ENCODE assay signal across 3 cellular contexts in the genomic region with DNA sequence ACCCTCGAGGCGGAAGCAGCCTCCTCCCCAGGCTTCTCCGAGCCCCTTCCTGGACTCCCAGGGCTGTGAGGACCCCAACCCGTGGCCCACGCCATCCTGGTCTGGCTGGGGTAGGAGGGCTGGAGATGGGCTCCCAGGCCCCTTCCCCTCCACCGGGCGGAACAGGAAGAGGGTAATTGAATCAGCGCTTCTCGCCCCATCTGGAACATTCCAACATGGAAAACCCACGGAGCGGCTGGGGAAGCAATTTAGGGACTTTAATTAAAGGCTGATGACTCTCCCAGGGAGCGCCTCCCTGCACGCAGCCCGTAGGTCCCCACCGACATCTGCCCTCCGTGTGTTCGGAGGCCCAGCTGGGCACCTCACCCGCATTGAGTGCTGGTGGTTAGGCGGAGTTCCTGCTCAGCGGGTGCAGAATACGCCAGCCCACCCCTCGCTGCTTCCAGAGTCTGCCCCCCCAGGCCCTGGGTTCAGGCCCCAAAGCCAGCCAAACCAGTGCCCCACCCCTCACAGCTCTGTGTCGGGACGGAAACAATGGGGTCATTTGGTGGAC.
TF ChIP-seq lines count a peak whose summit lies in the region.

No MANE protein-coding gene starts in this region.

TF ChIP-seq in SK-N-SH, 30 proteins besides CTCF, POLR2A, EP300 and RAD21:
- TF ChIP-seq YY1 (IDR thresholded peaks at IDR 0.05; ENCODE audit: low read depth) = no peak
- TF ChIP-seq SMC3 (IDR thresholded peaks at IDR 0.05; ENCODE audit: low read depth, low read length) = no peak
- no peak for TF ChIP-seq ELF1 (IDR thresholded peaks at IDR 0.05)
- TF ChIP-seq NFIC (IDR thresholded peaks at IDR 0.05; ENCODE audit: borderline replicate concordance) = no peak
- TF ChIP-seq, protein P1, sequence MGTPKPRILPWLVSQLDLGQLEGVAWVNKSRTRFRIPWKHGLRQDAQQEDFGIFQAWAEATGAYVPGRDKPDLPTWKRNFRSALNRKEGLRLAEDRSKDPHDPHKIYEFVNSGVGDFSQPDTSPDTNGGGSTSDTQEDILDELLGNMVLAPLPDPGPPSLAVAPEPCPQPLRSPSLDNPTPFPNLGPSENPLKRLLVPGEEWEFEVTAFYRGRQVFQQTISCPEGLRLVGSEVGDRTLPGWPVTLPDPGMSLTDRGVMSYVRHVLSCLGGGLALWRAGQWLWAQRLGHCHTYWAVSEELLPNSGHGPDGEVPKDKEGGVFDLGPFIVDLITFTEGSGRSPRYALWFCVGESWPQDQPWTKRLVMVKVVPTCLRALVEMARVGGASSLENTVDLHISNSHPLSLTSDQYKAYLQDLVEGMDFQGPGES (IDR thresholded peaks at IDR 0.05; ENCODE audit: low read depth, low read length) = no peak
TF ChIP-seq in SK-N-SH: peak in this region for 0.

TF ChIP-seq in SK-N-SH treated with all-trans-retinoic acid at 6 μM for 48 hours, 23 proteins besides CTCF, POLR2A, EP300 and RAD21:
- no peak for TF ChIP-seq TOX (CRISPR knock-in tag; IDR thresholded peaks at IDR 0.05; ENCODE audit: borderline replicate concordance)
- TF ChIP-seq SNAI2 (CRISPR knock-in tag; IDR thresholded peaks at IDR 0.05) = no peak
- no peak for TF ChIP-seq TCF4 (CRISPR knock-in tag; IDR thresholded peaks at IDR 0.05; ENCODE audit: borderline replicate concordance)
- no peak for TF ChIP-seq ZFP30 (CRISPR knock-in tag; IDR thresholded peaks at IDR 0.05)
- no peak for TF ChIP-seq ZFP3 (CRISPR knock-in tag; IDR thresholded peaks at IDR 0.05)
- TF ChIP-seq, protein P2, sequence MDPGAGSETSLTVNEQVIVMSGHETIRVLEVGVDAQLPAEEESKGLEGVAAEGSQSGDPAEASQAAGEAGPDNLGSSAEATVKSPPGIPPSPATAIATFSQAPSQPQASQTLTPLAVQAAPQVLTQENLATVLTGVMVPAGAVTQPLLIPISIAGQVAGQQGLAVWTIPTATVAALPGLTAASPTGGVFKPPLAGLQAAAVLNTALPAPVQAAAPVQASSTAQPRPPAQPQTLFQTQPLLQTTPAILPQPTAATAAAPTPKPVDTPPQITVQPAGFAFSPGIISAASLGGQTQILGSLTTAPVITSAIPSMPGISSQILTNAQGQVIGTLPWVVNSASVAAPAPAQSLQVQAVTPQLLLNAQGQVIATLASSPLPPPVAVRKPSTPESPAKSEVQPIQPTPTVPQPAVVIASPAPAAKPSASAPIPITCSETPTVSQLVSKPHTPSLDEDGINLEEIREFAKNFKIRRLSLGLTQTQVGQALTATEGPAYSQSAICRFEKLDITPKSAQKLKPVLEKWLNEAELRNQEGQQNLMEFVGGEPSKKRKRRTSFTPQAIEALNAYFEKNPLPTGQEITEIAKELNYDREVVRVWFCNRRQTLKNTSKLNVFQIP (CRISPR knock-in tag; IDR thresholded peaks at IDR 0.05; ENCODE audit: borderline replicate concordance, low read depth) = no peak
- TF ChIP-seq RARB (CRISPR knock-in tag; IDR thresholded peaks at IDR 0.05) = no peak
- TF ChIP-seq ESRRG (CRISPR knock-in tag; IDR thresholded peaks at IDR 0.05) = no peak
- TF ChIP-seq, protein P3, sequence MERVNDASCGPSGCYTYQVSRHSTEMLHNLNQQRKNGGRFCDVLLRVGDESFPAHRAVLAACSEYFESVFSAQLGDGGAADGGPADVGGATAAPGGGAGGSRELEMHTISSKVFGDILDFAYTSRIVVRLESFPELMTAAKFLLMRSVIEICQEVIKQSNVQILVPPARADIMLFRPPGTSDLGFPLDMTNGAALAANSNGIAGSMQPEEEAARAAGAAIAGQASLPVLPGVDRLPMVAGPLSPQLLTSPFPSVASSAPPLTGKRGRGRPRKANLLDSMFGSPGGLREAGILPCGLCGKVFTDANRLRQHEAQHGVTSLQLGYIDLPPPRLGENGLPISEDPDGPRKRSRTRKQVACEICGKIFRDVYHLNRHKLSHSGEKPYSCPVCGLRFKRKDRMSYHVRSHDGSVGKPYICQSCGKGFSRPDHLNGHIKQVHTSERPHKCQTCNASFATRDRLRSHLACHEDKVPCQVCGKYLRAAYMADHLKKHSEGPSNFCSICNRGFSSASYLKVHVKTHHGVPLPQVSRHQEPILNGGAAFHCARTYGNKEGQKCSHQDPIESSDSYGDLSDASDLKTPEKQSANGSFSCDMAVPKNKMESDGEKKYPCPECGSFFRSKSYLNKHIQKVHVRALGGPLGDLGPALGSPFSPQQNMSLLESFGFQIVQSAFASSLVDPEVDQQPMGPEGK (CRISPR knock-in tag; IDR thresholded peaks at IDR 0.05; ENCODE audit: borderline replicate concordance) = no peak
- TF ChIP-seq, protein P4, sequence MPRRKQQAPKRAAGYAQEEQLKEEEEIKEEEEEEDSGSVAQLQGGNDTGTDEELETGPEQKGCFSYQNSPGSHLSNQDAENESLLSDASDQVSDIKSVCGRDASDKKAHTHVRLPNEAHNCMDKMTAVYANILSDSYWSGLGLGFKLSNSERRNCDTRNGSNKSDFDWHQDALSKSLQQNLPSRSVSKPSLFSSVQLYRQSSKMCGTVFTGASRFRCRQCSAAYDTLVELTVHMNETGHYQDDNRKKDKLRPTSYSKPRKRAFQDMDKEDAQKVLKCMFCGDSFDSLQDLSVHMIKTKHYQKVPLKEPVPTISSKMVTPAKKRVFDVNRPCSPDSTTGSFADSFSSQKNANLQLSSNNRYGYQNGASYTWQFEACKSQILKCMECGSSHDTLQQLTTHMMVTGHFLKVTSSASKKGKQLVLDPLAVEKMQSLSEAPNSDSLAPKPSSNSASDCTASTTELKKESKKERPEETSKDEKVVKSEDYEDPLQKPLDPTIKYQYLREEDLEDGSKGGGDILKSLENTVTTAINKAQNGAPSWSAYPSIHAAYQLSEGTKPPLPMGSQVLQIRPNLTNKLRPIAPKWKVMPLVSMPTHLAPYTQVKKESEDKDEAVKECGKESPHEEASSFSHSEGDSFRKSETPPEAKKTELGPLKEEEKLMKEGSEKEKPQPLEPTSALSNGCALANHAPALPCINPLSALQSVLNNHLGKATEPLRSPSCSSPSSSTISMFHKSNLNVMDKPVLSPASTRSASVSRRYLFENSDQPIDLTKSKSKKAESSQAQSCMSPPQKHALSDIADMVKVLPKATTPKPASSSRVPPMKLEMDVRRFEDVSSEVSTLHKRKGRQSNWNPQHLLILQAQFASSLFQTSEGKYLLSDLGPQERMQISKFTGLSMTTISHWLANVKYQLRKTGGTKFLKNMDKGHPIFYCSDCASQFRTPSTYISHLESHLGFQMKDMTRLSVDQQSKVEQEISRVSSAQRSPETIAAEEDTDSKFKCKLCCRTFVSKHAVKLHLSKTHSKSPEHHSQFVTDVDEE (CRISPR knock-in tag; IDR thresholded peaks at IDR 0.05) = no peak
- TF ChIP-seq, protein P5, sequence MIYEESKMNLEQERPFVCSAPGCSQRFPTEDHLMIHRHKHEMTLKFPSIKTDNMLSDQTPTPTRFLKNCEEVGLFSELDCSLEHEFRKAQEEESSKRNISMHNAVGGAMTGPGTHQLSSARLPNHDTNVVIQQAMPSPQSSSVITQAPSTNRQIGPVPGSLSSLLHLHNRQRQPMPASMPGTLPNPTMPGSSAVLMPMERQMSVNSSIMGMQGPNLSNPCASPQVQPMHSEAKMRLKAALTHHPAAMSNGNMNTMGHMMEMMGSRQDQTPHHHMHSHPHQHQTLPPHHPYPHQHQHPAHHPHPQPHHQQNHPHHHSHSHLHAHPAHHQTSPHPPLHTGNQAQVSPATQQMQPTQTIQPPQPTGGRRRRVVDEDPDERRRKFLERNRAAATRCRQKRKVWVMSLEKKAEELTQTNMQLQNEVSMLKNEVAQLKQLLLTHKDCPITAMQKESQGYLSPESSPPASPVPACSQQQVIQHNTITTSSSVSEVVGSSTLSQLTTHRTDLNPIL (CRISPR knock-in tag; IDR thresholded peaks at IDR 0.05; ENCODE audit: low read depth) = no peak

TF ChIP-seq in WTC11, 78 proteins besides CTCF, POLR2A, EP300 and RAD21:
- TF ChIP-seq, protein P6, sequence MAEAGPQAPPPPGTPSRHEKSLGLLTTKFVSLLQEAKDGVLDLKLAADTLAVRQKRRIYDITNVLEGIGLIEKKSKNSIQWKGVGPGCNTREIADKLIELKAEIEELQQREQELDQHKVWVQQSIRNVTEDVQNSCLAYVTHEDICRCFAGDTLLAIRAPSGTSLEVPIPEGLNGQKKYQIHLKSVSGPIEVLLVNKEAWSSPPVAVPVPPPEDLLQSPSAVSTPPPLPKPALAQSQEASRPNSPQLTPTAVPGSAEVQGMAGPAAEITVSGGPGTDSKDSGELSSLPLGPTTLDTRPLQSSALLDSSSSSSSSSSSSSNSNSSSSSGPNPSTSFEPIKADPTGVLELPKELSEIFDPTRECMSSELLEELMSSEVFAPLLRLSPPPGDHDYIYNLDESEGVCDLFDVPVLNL (CRISPR knock-in tag; IDR thresholded peaks at IDR 0.05; ENCODE audit: borderline replicate concordance, low read depth) = no peak
- TF ChIP-seq TCF7 (CRISPR knock-in tag; IDR thresholded peaks at IDR 0.05; ENCODE audit: low read depth) = no peak
- TF ChIP-seq, protein P7, sequence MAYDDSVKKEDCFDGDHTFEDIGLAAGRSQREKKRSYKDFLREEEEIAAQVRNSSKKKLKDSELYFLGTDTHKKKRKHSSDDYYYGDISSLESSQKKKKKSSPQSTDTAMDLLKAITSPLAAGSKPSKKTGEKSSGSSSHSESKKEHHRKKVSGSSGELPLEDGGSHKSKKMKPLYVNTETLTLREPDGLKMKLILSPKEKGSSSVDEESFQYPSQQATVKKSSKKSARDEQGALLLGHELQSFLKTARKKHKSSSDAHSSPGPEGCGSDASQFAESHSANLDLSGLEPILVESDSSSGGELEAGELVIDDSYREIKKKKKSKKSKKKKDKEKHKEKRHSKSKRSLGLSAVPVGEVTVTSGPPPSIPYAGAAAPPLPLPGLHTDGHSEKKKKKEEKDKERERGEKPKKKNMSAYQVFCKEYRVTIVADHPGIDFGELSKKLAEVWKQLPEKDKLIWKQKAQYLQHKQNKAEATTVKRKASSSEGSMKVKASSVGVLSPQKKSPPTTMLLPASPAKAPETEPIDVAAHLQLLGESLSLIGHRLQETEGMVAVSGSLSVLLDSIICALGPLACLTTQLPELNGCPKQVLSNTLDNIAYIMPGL (CRISPR knock-in tag; IDR thresholded peaks at IDR 0.05) = no peak
- TF ChIP-seq, protein P8, sequence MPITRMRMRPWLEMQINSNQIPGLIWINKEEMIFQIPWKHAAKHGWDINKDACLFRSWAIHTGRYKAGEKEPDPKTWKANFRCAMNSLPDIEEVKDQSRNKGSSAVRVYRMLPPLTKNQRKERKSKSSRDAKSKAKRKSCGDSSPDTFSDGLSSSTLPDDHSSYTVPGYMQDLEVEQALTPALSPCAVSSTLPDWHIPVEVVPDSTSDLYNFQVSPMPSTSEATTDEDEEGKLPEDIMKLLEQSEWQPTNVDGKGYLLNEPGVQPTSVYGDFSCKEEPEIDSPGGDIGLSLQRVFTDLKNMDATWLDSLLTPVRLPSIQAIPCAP (CRISPR knock-in tag; IDR thresholded peaks at IDR 0.05) = no peak
- TF ChIP-seq, protein P9, sequence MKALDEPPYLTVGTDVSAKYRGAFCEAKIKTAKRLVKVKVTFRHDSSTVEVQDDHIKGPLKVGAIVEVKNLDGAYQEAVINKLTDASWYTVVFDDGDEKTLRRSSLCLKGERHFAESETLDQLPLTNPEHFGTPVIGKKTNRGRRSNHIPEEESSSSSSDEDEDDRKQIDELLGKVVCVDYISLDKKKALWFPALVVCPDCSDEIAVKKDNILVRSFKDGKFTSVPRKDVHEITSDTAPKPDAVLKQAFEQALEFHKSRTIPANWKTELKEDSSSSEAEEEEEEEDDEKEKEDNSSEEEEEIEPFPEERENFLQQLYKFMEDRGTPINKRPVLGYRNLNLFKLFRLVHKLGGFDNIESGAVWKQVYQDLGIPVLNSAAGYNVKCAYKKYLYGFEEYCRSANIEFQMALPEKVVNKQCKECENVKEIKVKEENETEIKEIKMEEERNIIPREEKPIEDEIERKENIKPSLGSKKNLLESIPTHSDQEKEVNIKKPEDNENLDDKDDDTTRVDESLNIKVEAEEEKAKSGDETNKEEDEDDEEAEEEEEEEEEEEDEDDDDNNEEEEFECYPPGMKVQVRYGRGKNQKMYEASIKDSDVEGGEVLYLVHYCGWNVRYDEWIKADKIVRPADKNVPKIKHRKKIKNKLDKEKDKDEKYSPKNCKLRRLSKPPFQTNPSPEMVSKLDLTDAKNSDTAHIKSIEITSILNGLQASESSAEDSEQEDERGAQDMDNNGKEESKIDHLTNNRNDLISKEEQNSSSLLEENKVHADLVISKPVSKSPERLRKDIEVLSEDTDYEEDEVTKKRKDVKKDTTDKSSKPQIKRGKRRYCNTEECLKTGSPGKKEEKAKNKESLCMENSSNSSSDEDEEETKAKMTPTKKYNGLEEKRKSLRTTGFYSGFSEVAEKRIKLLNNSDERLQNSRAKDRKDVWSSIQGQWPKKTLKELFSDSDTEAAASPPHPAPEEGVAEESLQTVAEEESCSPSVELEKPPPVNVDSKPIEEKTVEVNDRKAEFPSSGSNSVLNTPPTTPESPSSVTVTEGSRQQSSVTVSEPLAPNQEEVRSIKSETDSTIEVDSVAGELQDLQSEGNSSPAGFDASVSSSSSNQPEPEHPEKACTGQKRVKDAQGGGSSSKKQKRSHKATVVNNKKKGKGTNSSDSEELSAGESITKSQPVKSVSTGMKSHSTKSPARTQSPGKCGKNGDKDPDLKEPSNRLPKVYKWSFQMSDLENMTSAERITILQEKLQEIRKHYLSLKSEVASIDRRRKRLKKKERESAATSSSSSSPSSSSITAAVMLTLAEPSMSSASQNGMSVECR (CRISPR knock-in tag; IDR thresholded peaks at IDR 0.05; ENCODE audit: borderline replicate concordance) = no peak
- TF ChIP-seq FOXJ3 (CRISPR knock-in tag; IDR thresholded peaks at IDR 0.05; ENCODE audit: borderline replicate concordance) = no peak
- TF ChIP-seq KAT7 (CRISPR knock-in tag; IDR thresholded peaks at IDR 0.05; ENCODE audit: borderline replicate concordance) = no peak
- no peak for TF ChIP-seq ZNF219 (CRISPR knock-in tag; IDR thresholded peaks at IDR 0.05; ENCODE audit: borderline replicate concordance)
- TF ChIP-seq, protein P10, sequence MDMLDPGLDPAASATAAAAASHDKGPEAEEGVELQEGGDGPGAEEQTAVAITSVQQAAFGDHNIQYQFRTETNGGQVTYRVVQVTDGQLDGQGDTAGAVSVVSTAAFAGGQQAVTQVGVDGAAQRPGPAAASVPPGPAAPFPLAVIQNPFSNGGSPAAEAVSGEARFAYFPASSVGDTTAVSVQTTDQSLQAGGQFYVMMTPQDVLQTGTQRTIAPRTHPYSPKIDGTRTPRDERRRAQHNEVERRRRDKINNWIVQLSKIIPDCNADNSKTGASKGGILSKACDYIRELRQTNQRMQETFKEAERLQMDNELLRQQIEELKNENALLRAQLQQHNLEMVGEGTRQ (CRISPR knock-in tag; IDR thresholded peaks at IDR 0.05) = no peak
- TF ChIP-seq ZNF416 (CRISPR knock-in tag; IDR thresholded peaks at IDR 0.05) = no peak
- TF ChIP-seq NR1H2 (CRISPR knock-in tag; IDR thresholded peaks at IDR 0.05) = no peak
TF ChIP-seq in WTC11: peak in this region for 0.
